Comparison of ENCODE assay signal across 11 cellular contexts in genomic region chr16:80375513-80375912, GRCh38.
"Had no signal": no experiment of that assay in that cellular context is flagged by ENCODE, and none has a peak within 500 bp of the region (broad histone marks: within the 10 kb centered on the region; RNA-seq: fewer than 3 reads in every experiment).

No MANE protein-coding gene starts in this region.

- H3K9ac ChIP-seq: GM23248 had no signal

- H3K4me3 ChIP-seq: GM23248, GM23338, HAP-1 had no signal

- H3K27ac ChIP-seq: GM23248 had no signal

- FAIRE-seq: H1, H54 had no signal

- H3K4me2 ChIP-seq: GM23338 had no signal

- H3K9me3 ChIP-seq: HAP-1 had no signal

- ATAC-seq: GM23338, HCT116 had no signal

- H3K36me3 ChIP-seq: HAP-1 had no signal

- DNase-seq: GM23248, GOT3, H7, H9, HCEC 1CT, HFFc6 had no signal

- H3K4me1 ChIP-seq: HAP-1 had no signal

- H2AFZ ChIP-seq: GM23248, GM23338 had no signal
